Comparison of ENCODE assay signal across 13 cellular contexts in genomic region chr18:57754577-57755330, GRCh38. TPM values are rescaled to one million over a fixed set of nuclear protein-coding genes. Genes with fewer than 3 reads are reported as not detected.
DNase-seq lines count a peak whose midpoint lies in the region; ATAC-seq and TF ChIP-seq lines count a peak whose summit lies in the region.
"Had no signal": no experiment of that assay in that cellular context is flagged by ENCODE, and none has a peak within 500 bp of the region (broad histone marks: within the 10 kb centered on the region; RNA-seq: fewer than 3 reads in every experiment).

No MANE protein-coding gene starts in this region.

- no peak for DNase-seq in psoas muscle
- no peak for DNase-seq in activated CD4-positive, alpha-beta T cell treated with anti-CD3 and anti-CD28 coated beads, Interleukin-2, amount 50 U/mL, for 4 hours
- DNase-seq in T-cell: no peak
- DNase-seq in activated T-cell treated with anti-CD3 and anti-CD28 coated beads, Interleukin-2, amount 50 U/mL, for 72 hours: no peak
- DNase-seq in SKM-1 (lab: John Stamatoyannopoulos, UW; ENCODE audit: unreplicated experiment): no peak
- DNase-seq: mucosa of descending colon, NCI-H1105 treated with DMSO at 0.1 percent for 48 hours, T-helper 2 cell had no signal

- H3K9me3 ChIP-seq in psoas muscle: no peaks in the 10 kb centered on the region
- H3K9me3 ChIP-seq: mucosa of descending colon had no signal

- H3K27me3 Mint-ChIP-seq in T-cell: no peaks in the 10 kb centered on the region
- no peaks in the 10 kb centered on the region for H3K27me3 Mint-ChIP-seq in activated T-cell treated with anti-CD3 and anti-CD28 coated beads, Interleukin-2, amount 50 U/mL, for 72 hours (ENCODE audit: low read depth)

- no peak overlapping the region for H3K27ac Mint-ChIP-seq in T-cell
- no peak overlapping the region for H3K27ac Mint-ChIP-seq in activated T-cell treated with anti-CD3 and anti-CD28 coated beads, Interleukin-2, amount 50 U/mL, for 72 hours

- no peaks in the 10 kb centered on the region for H3K36me3 Mint-ChIP-seq in T-cell
- H3K36me3 Mint-ChIP-seq in activated T-cell treated with anti-CD3 and anti-CD28 coated beads, Interleukin-2, amount 50 U/mL, for 72 hours (ENCODE audit: insufficient read depth in 2 of 2): no peaks in the 10 kb centered on the region

- H3K4me1 ChIP-seq in psoas muscle: peaks cover 15% of the 10 kb centered on the region

- 23 to 39% (median 36%) methylated on average over 5 of the region's 5 CpGs for WGBS in psoas muscle, 3 donors

- H3K27ac ChIP-seq in psoas muscle: peak overlapping the region; percentile 83
- H3K27ac ChIP-seq: HL-60 had no signal

- intact Hi-C loops in psoas muscle (cut with DNase I): loop anchor here in 1 of 2 donors (1.0 kb wide), 1 partner anchor 13 kb away; no protein-coding TSS in a partner anchor

- H3K27me3 ChIP-seq in psoas muscle (ENCODE audit: insufficient read depth in 3 of 3, low read length in 2 of 3): no peaks in the 10 kb centered on the region

- peaks cover 0 to 6% (median 0%) of the 10 kb centered on the region in 3 donors for H3K4me1 Mint-ChIP-seq in T-cell
- peaks cover 10% of the 10 kb centered on the region for H3K4me1 Mint-ChIP-seq in activated T-cell treated with anti-CD3 and anti-CD28 coated beads, Interleukin-2, amount 50 U/mL, for 72 hours (ENCODE audit: low read depth)

- POLR2A ChIA-PET in T-cell (lab: Charles Lee): no interaction called here

- peaks cover 0 to 3% of the 10 kb centered on the region in 2 donors for H3K36me3 ChIP-seq in psoas muscle (ENCODE audit: insufficient read depth in 1 of 2, low read depth in 1 of 2)

- TF ChIP-seq CTCF in psoas muscle (IDR thresholded peaks at IDR 0.05): no peak

- H3K4me3 ChIP-seq in psoas muscle: no peak overlapping the region
- H3K4me3 ChIP-seq: mucosa of descending colon, smooth muscle cell had no signal

- ATAC-seq in GM19043 (IDR thresholded peaks at IDR 0.05; ENCODE audit: low read depth, unreplicated experiment) (peak; percentile 98), HG02571 (IDR thresholded peaks at IDR 0.05; ENCODE audit: unreplicated experiment) (peak; percentile 93), HG03432 (IDR thresholded peaks at IDR 0.05; ENCODE audit: unreplicated experiment) (peak; percentile 96), psoas muscle (peak; percentile 59 to 83 (median 77)), T-cell (replicated peaks in 1 of 4) (no peak)
- no peak for ATAC-seq in activated T-cell treated with anti-CD3 and anti-CD28 coated beads, Interleukin-2, amount 50 U/mL, for 72 hours (replicated peaks in 1 of 2)
- ATAC-seq: mucosa of descending colon had no signal

- peaks cover 0 to 3% (median 0%) of the 10 kb centered on the region in 3 donors for H3K9me3 Mint-ChIP-seq in T-cell
- H3K9me3 Mint-ChIP-seq in activated T-cell treated with anti-CD3 and anti-CD28 coated beads, Interleukin-2, amount 50 U/mL, for 72 hours: peaks cover 0 to 4% of the 10 kb centered on the region in 2 donors

- no peak overlapping the region for H3K4me3 Mint-ChIP-seq in T-cell
- no peak overlapping the region for H3K4me3 Mint-ChIP-seq in activated T-cell treated with anti-CD3 and anti-CD28 coated beads, Interleukin-2, amount 50 U/mL, for 72 hours

- CTCF ChIA-PET in T-cell (lab: Charles Lee): no interaction called here

RNA-seq across cellular contexts. Expression of gene ATP8B1, which starts 48.4 kb away (rescaled TPM):
- total RNA-seq in psoas muscle: 1 to 10 TPM; 1.2 to 2.5 (median 1.7) TPM
- under 1 TPM; 0.45 to 0.79 (median 0.63) TPM for polyA plus RNA-seq in psoas muscle
- under 1 TPM in 3 of 5 donors, not detected in 2; 0.35 to 0.46 (median 0.44) TPM for total RNA-seq in T-cell
- total RNA-seq in activated T-cell treated with anti-CD3 and anti-CD28 coated beads, Interleukin-2, amount 50 U/mL, for 72 hours: not detected

Comparison
In these comparisons a context has a peak if more than half of its experiments do, and no peak if none do; other contexts are left out.
1. ATAC-seq: peak in GM19043 (single experiment), HG02571 (single experiment), HG03432 (single experiment) and psoas muscle (4 of 4); none in T-cell (0 of 4) and activated T-cell treated with anti-CD3 and anti-CD28 coated beads, Interleukin-2, amount 50 U/mL, for 72 hours (0 of 2).